ENCODE assay signal across 10 cellular contexts in genomic region chr22:47168900-47169800, GRCh38.
DNase-seq lines count a peak whose midpoint lies in the region; ATAC-seq, FAIRE-seq and TF ChIP-seq lines count a peak whose summit lies in the region.
"Had no signal": no experiment of that assay in that cellular context is flagged by ENCODE, and none has a peak within 500 bp of the region (broad histone marks: within the 10 kb centered on the region; RNA-seq: fewer than 3 reads in every experiment).

No MANE protein-coding gene starts in this region.

- H3K27ac ChIP-seq in SJSA1 (peak overlapping the region; percentile 47), spleen (no peak overlapping the region)

- FAIRE-seq in frontal cortex (lab: Jason Lieb, UNC) = no peak
- FAIRE-seq: RCC 7860 had no signal

- no peaks in the 10 kb centered on the region for H3K27me3 ChIP-seq in SJSA1 (replicated peaks)
- H3K27me3 ChIP-seq in spleen (replicated peaks in 1 of 7) = no peaks in the 10 kb centered on the region

- peaks cover 16% of the 10 kb centered on the region for H3K4me1 ChIP-seq in SJSA1 (replicated peaks)
- H3K4me1 ChIP-seq in spleen = peaks cover 0 to 17% (median 5%) of the 10 kb centered on the region in 6 donors

- H3K4me3 ChIP-seq in SJSA1 = no peak overlapping the region
- no peak overlapping the region for H3K4me3 ChIP-seq in spleen

- peak in 2 of 11 experiments; percentile 18 to 19 for TF ChIP-seq CTCF in spleen (IDR thresholded peaks at IDR 0.05 in 8 of 11, conservative IDR thresholded peaks at IDR 0.05 in 3 of 11)
- no peak for TF ChIP-seq CTCF in GM20000 (IDR thresholded peaks at IDR 0.05; ENCODE audit: extremely low read depth, missing control alignments)

- no peaks in the 10 kb centered on the region for H3K9me3 ChIP-seq in SJSA1 (replicated peaks)
- no peaks in the 10 kb centered on the region for H3K9me3 ChIP-seq in spleen

- peak; percentile 49 for ATAC-seq in left ventricle myocardium superior
- ATAC-seq: activated T-helper 17 cell treated with anti-CD3 and anti-CD28 coated beads, Interleukin-2, amount 50 U/mL, for 72 hours had no signal

- DNase-seq in activated CD8-positive, alpha-beta memory T cell treated with anti-CD3 and anti-CD28 coated beads, Interleukin-2, amount 50 U/mL, for 4 hours = peak; percentile 12
- no peak for DNase-seq in activated CD8-positive, alpha-beta memory T cell treated with anti-CD3 and anti-CD28 coated beads, Interleukin-2, amount 50 U/mL, for 48 hours
- DNase-seq in SJSA1 (ENCODE audit: low read depth in 1 of 2, low spot score in 2 of 2) (peak; percentile 69 to 81), left ventricle myocardium superior (no peak), spleen (peak; percentile 63), NCI-H2029 (lab: John Stamatoyannopoulos, UW) (no peak), frontal cortex (ENCODE audit: low spot score in 2 of 2) (no peak), GM20000 (ENCODE audit: low spot score) (no peak)

- no peak for TF ChIP-seq POLR2A in spleen (IDR thresholded peaks at IDR 0.05)

- no peaks in the 10 kb centered on the region for H3K36me3 ChIP-seq in SJSA1
- H3K36me3 ChIP-seq in spleen = peaks cover 0 to 89% (median 23%) of the 10 kb centered on the region in 6 donors

- WGBS in spleen, 5 donors = 92 to 96% (median 95%) methylated on average over 17 to 25 of the region's 25 CpGs

- intact Hi-C loops in left ventricle myocardium superior (cut with micrococcal nuclease) (no loop called here), spleen (cut with DNase I; ENCODE audit: low total_unique reads) (no loop called here)

Comparison
In these comparisons a context has a peak if more than half of its experiments do, and no peak if none do; other contexts are left out.
1. DNase-seq: peak in activated CD8-positive, alpha-beta memory T cell treated with anti-CD3 and anti-CD28 coated beads, Interleukin-2, amount 50 U/mL, for 4 hours (single experiment), SJSA1 (2 of 2) and spleen (single experiment); none in activated CD8-positive, alpha-beta memory T cell treated with anti-CD3 and anti-CD28 coated beads, Interleukin-2, amount 50 U/mL, for 48 hours (single experiment), left ventricle myocardium superior (single experiment), NCI-H2029 (single experiment), frontal cortex (0 of 2) and GM20000 (single experiment).